8 cellular contexts compared by ENCODE assay signal in genomic region chr13:113836917-113837553, GRCh38. TPM values are rescaled to one million over a fixed set of nuclear protein-coding genes. Genes with fewer than 3 reads are reported as not detected.
DNase-seq lines count a peak whose midpoint lies in the region; ATAC-seq and TF ChIP-seq lines count a peak whose summit lies in the region.

No MANE protein-coding gene starts in this region.

- no peaks in the 10 kb centered on the region for H3K27me3 ChIP-seq in HUES6 (ENCODE audit: control insufficient read depth, insufficient read depth, low read length)

- H3K4me3 Mint-ChIP-seq in activated T-helper 2 cell treated with anti-CD3 and anti-CD28 coated beads, Interferon-gamma antibody, Interleukin-2, Interleukin-4, amounts not matched to agents 10 μg/mL and 5 μg/mL and 100 μg/mL, durations not matched to agents 14 hours and 24 hours and 36 hours (ENCODE audit: low read depth): no peak overlapping the region

- no peak for TF ChIP-seq CTCF in AG10803 (conservative IDR thresholded peaks at IDR 0.05; ENCODE audit: low read length)

- H3K9ac ChIP-seq in HUES6 (ENCODE audit: low read length): peak overlapping the region; percentile 64

- H3K36me3 Mint-ChIP-seq in activated T-helper 2 cell treated with anti-CD3 and anti-CD28 coated beads, Interferon-gamma antibody, Interleukin-2, Interleukin-4, amounts not matched to agents 10 μg/mL and 5 μg/mL and 100 μg/mL, durations not matched to agents 14 hours and 24 hours and 36 hours (ENCODE audit: low read depth): peaks cover 3% of the 10 kb centered on the region

- H3K36me3 ChIP-seq in HUES6 (ENCODE audit: control insufficient read depth, insufficient read depth, low read length): peaks cover 13% of the 10 kb centered on the region

- no peaks in the 10 kb centered on the region for H3K9me3 ChIP-seq in HUES6 (ENCODE audit: control insufficient read depth, insufficient read depth, low read depth, low read length)

- H3K4me1 ChIP-seq in HUES6 (ENCODE audit: control insufficient read depth, insufficient read depth, low read length): peaks cover 22% of the 10 kb centered on the region; the same call in 1 of the 2 replicates

- intact Hi-C loops in activated T-helper 2 cell treated with anti-CD3 and anti-CD28 coated beads, Interferon-gamma antibody, Interleukin-2, Interleukin-4, amounts not matched to agents 10 μg/mL and 5 μg/mL and 100 μg/mL, durations not matched to agents 14 hours and 24 hours and 36 hours (cut with micrococcal nuclease): no loop called here

- H3K4me3 ChIP-seq in AG10803 (ENCODE audit: low read length): no peak overlapping the region
- no peak overlapping the region for H3K4me3 ChIP-seq in HUES6 (ENCODE audit: low read depth, low read length)

- CTCF ChIA-PET in HEK293T (lab: Yijun Ruan, JAX): interaction anchor here (0.6 kb wide), 1 partner anchor 13 kb away, joined by 3 read pairs; no protein-coding TSS in a partner anchor

- no peak for ATAC-seq in HG02884 (IDR thresholded peaks at IDR 0.05; ENCODE audit: unreplicated experiment)

- H3K27ac Mint-ChIP-seq in activated T-helper 2 cell treated with anti-CD3 and anti-CD28 coated beads, Interferon-gamma antibody, Interleukin-2, Interleukin-4, amounts not matched to agents 10 μg/mL and 5 μg/mL and 100 μg/mL, durations not matched to agents 14 hours and 24 hours and 36 hours: peak overlapping the region; percentile 47

- POLR2A ChIA-PET in HEK293T (lab: Yijun Ruan, JAX): no interaction called here

- peaks cover 9% of the 10 kb centered on the region for H3K9me3 Mint-ChIP-seq in activated T-helper 2 cell treated with anti-CD3 and anti-CD28 coated beads, Interferon-gamma antibody, Interleukin-2, Interleukin-4, amounts not matched to agents 10 μg/mL and 5 μg/mL and 100 μg/mL, durations not matched to agents 14 hours and 24 hours and 36 hours

- no peaks in the 10 kb centered on the region for H3K27me3 Mint-ChIP-seq in activated T-helper 2 cell treated with anti-CD3 and anti-CD28 coated beads, Interferon-gamma antibody, Interleukin-2, Interleukin-4, amounts not matched to agents 10 μg/mL and 5 μg/mL and 100 μg/mL, durations not matched to agents 14 hours and 24 hours and 36 hours (ENCODE audit: low read depth)

- H3K4me1 Mint-ChIP-seq in activated T-helper 2 cell treated with anti-CD3 and anti-CD28 coated beads, Interferon-gamma antibody, Interleukin-2, Interleukin-4, amounts not matched to agents 10 μg/mL and 5 μg/mL and 100 μg/mL, durations not matched to agents 14 hours and 24 hours and 36 hours (ENCODE audit: low read depth): peaks cover 8% of the 10 kb centered on the region

- peak overlapping the region; percentile 72 for H3K27ac ChIP-seq in HUES6 (ENCODE audit: low read depth, low read length)

- DNase-seq in AG10803 (ENCODE audit: low read depth) (peak; percentile 96), hepatic stellate cell (ENCODE audit: low spot score) (peak; percentile 74), stromal cell of bone marrow (ENCODE audit: low read depth) (peak; percentile 69), NCI-H2227 treated with DMSO at 0.1 percent for 48 hours (lab: John Stamatoyannopoulos, UW) (no peak), HEK293T (ENCODE audit: extremely low spot score) (no peak)
- DNase-seq in activated T-helper 2 cell treated with anti-CD3 and anti-CD28 coated beads, Interferon-gamma antibody, Interleukin-2, Interleukin-4, amounts not matched to agents 10 μg/mL and 5 μg/mL and 100 μg/mL, durations not matched to agents 14 hours and 24 hours and 36 hours (ENCODE audit: low spot score): no peak

TF ChIP-seq in HEK293T, 16 proteins besides CTCF, POLR2A, EP300 and RAD21:
- TF ChIP-seq ARNT (IDR thresholded peaks at IDR 0.05): no peak
- no peak for TF ChIP-seq FOXK2 (IDR thresholded peaks at IDR 0.05)
- no peak for TF ChIP-seq NFRKB (IDR thresholded peaks at IDR 0.05)
- TF ChIP-seq SP1 (IDR thresholded peaks at IDR 0.05): no peak
- no peak for TF ChIP-seq BHLHE40 (IDR thresholded peaks at IDR 0.05; ENCODE audit: borderline replicate concordance)
- TF ChIP-seq FOXA1 (IDR thresholded peaks at IDR 0.05): no peak
- TF ChIP-seq L3MBTL2 (conservative IDR thresholded peaks at IDR 0.05): no peak
- TF ChIP-seq CTBP1 (IDR thresholded peaks at IDR 0.05; ENCODE audit: borderline replicate concordance): no peak

RNA-seq across cellular contexts. Expression of gene GAS6, which starts 26.8 kb away (rescaled TPM):
- total RNA-seq in activated T-helper 2 cell treated with anti-CD3 and anti-CD28 coated beads, Interferon-gamma antibody, Interleukin-2, Interleukin-4, amounts not matched to agents 10 μg/mL and 5 μg/mL and 100 μg/mL, durations not matched to agents 14 hours and 24 hours and 36 hours: 0.14 and 0.32 TPM in 2 replicates

Comparison
In these comparisons a context has a peak if more than half of its experiments do, and no peak if none do; other contexts are left out.
1. DNase-seq: peak in AG10803 (single experiment), hepatic stellate cell (single experiment) and stromal cell of bone marrow (single experiment); none in activated T-helper 2 cell treated with anti-CD3 and anti-CD28 coated beads, Interferon-gamma antibody, Interleukin-2, Interleukin-4, amounts not matched to agents 10 μg/mL and 5 μg/mL and 100 μg/mL, durations not matched to agents 14 hours and 24 hours and 36 hours (single experiment), NCI-H2227 treated with DMSO at 0.1 percent for 48 hours (single experiment) and HEK293T (single experiment).